In genomic region chr15:59647085-59647484, GRCh38 we compare ENCODE assay signal across 1 cellular context.
TF ChIP-seq lines count a peak whose summit lies in the region.

No MANE protein-coding gene starts in this region.

TF ChIP-seq in HepG2, 621 proteins besides CTCF, POLR2A, EP300 and RAD21:
- TF ChIP-seq ZNF770 (CRISPR knock-in tag; IDR thresholded peaks at IDR 0.05), result peak; percentile 72
- TF ChIP-seq ZNF446 (CRISPR knock-in tag; IDR thresholded peaks at IDR 0.05), result no peak
- no peak for TF ChIP-seq ZNF816 (CRISPR knock-in tag; IDR thresholded peaks at IDR 0.05; ENCODE audit: borderline replicate concordance)
- TF ChIP-seq ZNF652 (CRISPR knock-in tag; IDR thresholded peaks at IDR 0.05; ENCODE audit: borderline replicate concordance, low read depth), result no peak
TF ChIP-seq in HepG2: peak in this region for 1.
